In the genomic region with DNA sequence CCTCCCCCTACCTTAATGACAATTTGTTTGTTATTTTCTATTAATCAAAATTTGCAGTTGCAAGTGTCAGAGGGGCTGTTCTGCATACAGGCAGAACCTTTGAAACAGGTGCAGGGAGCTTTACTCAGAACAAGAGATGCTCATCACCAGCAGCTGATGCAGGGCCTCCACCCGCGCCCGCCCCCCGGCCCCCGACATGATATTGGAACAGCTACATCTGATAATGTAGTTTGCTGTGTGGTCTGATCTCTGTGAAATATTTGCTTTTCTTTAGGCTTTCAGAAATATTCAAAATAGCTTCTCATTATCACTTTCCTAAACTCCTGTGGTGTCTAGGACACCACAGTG, we compare ENCODE assay signal across 20 cellular contexts.
A peak's percentile ranks its signal among the peaks of the same experiment; 100 is the strongest.
DNase-seq lines count a peak whose midpoint lies in the region; ATAC-seq and TF ChIP-seq lines count a peak whose summit lies in the region.
"Had no signal": no experiment of that assay in that cellular context is flagged by ENCODE, and none has a peak within 500 bp of the region (broad histone marks: within the 10 kb centered on the region; RNA-seq: fewer than 3 reads in every experiment).

No MANE protein-coding gene starts in this region.

- no peaks in the 10 kb centered on the region for H3K79me2 ChIP-seq in OCI-LY3 (ENCODE audit: low read length)

- H3K9ac ChIP-seq in OCI-LY3 (ENCODE audit: low read length) = no peak overlapping the region

- H2AFZ ChIP-seq in OCI-LY3 (ENCODE audit: low read depth, low read length) = no peak overlapping the region

- H3K4me3 Mint-ChIP-seq in immature natural killer cell = no peak overlapping the region

- H3K9me3 ChIP-seq in OCI-LY3 (ENCODE audit: insufficient read depth, low read length) = no peaks in the 10 kb centered on the region
- H3K9me3 ChIP-seq: Caco-2 had no signal

- H3K36me3 Mint-ChIP-seq in immature natural killer cell = no peaks in the 10 kb centered on the region

- peaks cover 5 to 7% of the 10 kb centered on the region in 2 donors for H3K4me1 Mint-ChIP-seq in immature natural killer cell

- TF ChIP-seq CTCF in GM06990 (IDR thresholded peaks at IDR 0.05; ENCODE audit: insufficient read depth, low read length, poor library complexity, severe bottlenecking) = no peak
- TF ChIP-seq CTCF in OCI-LY3 (IDR thresholded peaks at IDR 0.05; ENCODE audit: low read depth, low read length) = no peak

- peaks cover 37% of the 10 kb centered on the region for H3K4me1 ChIP-seq in OCI-LY3 (ENCODE audit: low read length)

- no peaks in the 10 kb centered on the region for H3K9me3 Mint-ChIP-seq in immature natural killer cell

- H3K36me3 ChIP-seq in GM06990 (ENCODE audit: control insufficient read depth, insufficient read depth, low read length) (no peaks in the 10 kb centered on the region), OCI-LY3 (replicated peaks; ENCODE audit: low read depth, low read length) (no peaks in the 10 kb centered on the region)

- peak overlapping the region; percentile 77 for H3K4me2 ChIP-seq in OCI-LY3 (ENCODE audit: low read length)

- no peaks in the 10 kb centered on the region for H4K20me1 ChIP-seq in OCI-LY3 (ENCODE audit: insufficient read depth, low read length)

- H3K4me3 ChIP-seq in GM06990 (replicated peaks; ENCODE audit: low read depth, low read length) (no peak overlapping the region), OCI-LY3 (ENCODE audit: low read length) (0 out of 2 replicates have a peak overlapping the region, but pooled peaks have one; percentile 48)

- DNase-seq in GM06990 (ENCODE audit: extremely low read depth, insufficient read length) (peak; percentile 77), GM19238 (ENCODE audit: insufficient read length, low spot score) (peak; percentile 15), immature natural killer cell (no peak), T-helper 1 cell (no peak)
- DNase-seq: Caco-2, DMS153, EL, IMR-90, Kasumi-1, MM.1S, NCI-H1105, NCI-H1694 treated with DMSO at 0.1 percent for 48 hours, NCI-H226, NCI-H524 treated with DMSO at 0.1 percent for 48 hours, T-helper 9 cell had no signal

- H3K27ac ChIP-seq in OCI-LY3 (ENCODE audit: low read length) = no peak overlapping the region

- H3K27me3 ChIP-seq in GM06990 (replicated peaks; ENCODE audit: control insufficient read depth, insufficient read depth, low read length) (no peaks in the 10 kb centered on the region), OCI-LY3 (ENCODE audit: low read depth, low read length) (peaks cover 6% of the 10 kb centered on the region)

- H3K27me3 Mint-ChIP-seq in immature natural killer cell (ENCODE audit: low read depth in 3 of 3) = peaks cover 2% of the 10 kb centered on the region in 3 donors

- ATAC-seq in HG02852 (IDR thresholded peaks at IDR 0.05; ENCODE audit: unreplicated experiment) (peak; percentile 53), HG02678 (IDR thresholded peaks at IDR 0.05; ENCODE audit: unreplicated experiment) (no peak), GM21423 (IDR thresholded peaks at IDR 0.05; ENCODE audit: unreplicated experiment) (no peak)
- ATAC-seq: Panc1 had no signal

- no peak overlapping the region for H3K27ac Mint-ChIP-seq in immature natural killer cell

Comparison
In these comparisons a context has a peak if more than half of its experiments do, and no peak if none do; other contexts are left out.
1. DNase-seq: peak in GM06990 (single experiment) and GM19238 (single experiment); none in immature natural killer cell (0 of 3) and T-helper 1 cell (0 of 5).